In the genomic region with DNA sequence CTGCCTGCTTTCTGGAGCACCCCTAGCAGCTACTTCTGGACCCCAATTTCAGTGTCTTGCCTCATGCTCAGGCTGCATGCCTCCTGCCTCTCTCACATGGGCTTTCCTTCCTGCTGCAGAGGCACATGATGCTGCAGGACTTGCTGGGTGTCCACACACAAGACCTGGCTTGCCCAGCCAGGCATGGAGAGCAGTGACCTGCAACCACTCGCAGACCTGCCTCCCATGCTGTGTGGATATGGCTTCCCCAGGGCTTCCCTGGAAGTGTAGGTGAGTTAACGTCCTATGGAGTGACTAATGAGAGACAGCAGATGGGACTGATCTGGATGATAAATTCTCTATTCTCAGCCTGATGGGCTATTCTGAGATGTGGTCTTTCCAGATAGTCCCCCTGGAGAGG, we compare ENCODE assay signal across 26 cellular contexts. TPM values are rescaled to one million over a fixed set of nuclear protein-coding genes. Genes with fewer than 3 reads are reported as not detected.
"Had no signal": no experiment of that assay in that cellular context is flagged by ENCODE, and none has a peak within 500 bp of the region (broad histone marks: within the 10 kb centered on the region; RNA-seq: fewer than 3 reads in every experiment).

No MANE protein-coding gene starts in this region.

- H3K27me3 Mint-ChIP-seq: activated naive CD4-positive, alpha-beta T cell treated with anti-CD3 and anti-CD28 coated beads, Interleukin-2, amount 10 ng/mL, durations not matched to agents 7 days and 5 days had no signal

- H3K4me3 Mint-ChIP-seq: activated B cell treated with CpG ODN at 0.5 μM for 24 hours; activated CD4-positive, alpha-beta memory T cell treated with anti-CD3 and anti-CD28 coated beads for 36 hours; activated CD4-positive, alpha-beta T cell treated with anti-CD3 and anti-CD28 coated beads for 36 hours; activated naive CD4-positive, alpha-beta T cell treated with anti-CD3 and anti-CD28 coated beads, Interleukin-2, amount 10 ng/mL, durations not matched to agents 7 days and 5 days; dendritic cell treated with granulocyte-macrophage colony-stimulating factor and Interleukin-4, amounts not matched to agents 40 ng/mL and 50 ng/mL, for 4 days; T-helper 17 cell had no signal

- H3K4me3 ChIP-seq: right lobe of liver, skin epidermis, stomach, suprapubic skin, uterus had no signal

- H3K9me3 Mint-ChIP-seq: activated B cell treated with CpG ODN at 0.5 μM for 24 hours; activated CD4-positive, alpha-beta memory T cell treated with anti-CD3 and anti-CD28 coated beads for 36 hours; activated naive CD4-positive, alpha-beta T cell treated with anti-CD3 and anti-CD28 coated beads, Interleukin-2, amount 10 ng/mL, durations not matched to agents 7 days and 5 days; dendritic cell treated with granulocyte-macrophage colony-stimulating factor and Interleukin-4, amounts not matched to agents 40 ng/mL and 50 ng/mL, for 4 days had no signal

- DNase-seq: activated B cell treated with CpG ODN at 0.5 μM for 24 hours; activated CD4-positive, alpha-beta memory T cell treated with anti-CD3 and anti-CD28 coated beads for 36 hours; activated CD4-positive, alpha-beta T cell treated with anti-CD3 and anti-CD28 coated beads for 36 hours; activated effector memory CD4-positive, alpha-beta T cell treated with anti-CD3 and anti-CD28 coated beads, Interleukin-2, amount 50 U/mL, for 16 hours; activated naive CD4-positive, alpha-beta T cell treated with anti-CD3 and anti-CD28 coated beads, Interleukin-2, amount 10 ng/mL, durations not matched to agents 7 days and 5 days; effector CD4-positive, alpha-beta T cell; hippocampal formation; left cardiac atrium; mesenchymal stem cell; nucleus accumbens; right lobe of liver; stimulated activated CD4-positive, alpha-beta T cell treated with anti-CD3 and anti-CD28 coated beads, Interleukin-1b, Interleukin-23, amount 100 ng/mL, for 48 hours; stomach; T-helper 17 cell; trophoblast cell; uterus had no signal

- H3K36me3 ChIP-seq: right lobe of liver, stomach, suprapubic skin, uterus had no signal

- FAIRE-seq: endometrium, frontal cortex had no signal

- ATAC-seq: activated CD4-positive, alpha-beta T cell treated with anti-CD3 and anti-CD28 coated beads for 36 hours; esophagus mucosa; left cardiac atrium; right lobe of liver; T-helper 17 cell had no signal

- H3K4me1 Mint-ChIP-seq: activated B cell treated with CpG ODN at 0.5 μM for 24 hours; activated CD4-positive, alpha-beta T cell treated with anti-CD3 and anti-CD28 coated beads for 36 hours; activated naive CD4-positive, alpha-beta T cell treated with anti-CD3 and anti-CD28 coated beads, Interleukin-2, amount 10 ng/mL, durations not matched to agents 7 days and 5 days had no signal

- H3K36me3 Mint-ChIP-seq: activated CD4-positive, alpha-beta memory T cell treated with anti-CD3 and anti-CD28 coated beads for 36 hours; activated naive CD4-positive, alpha-beta T cell treated with anti-CD3 and anti-CD28 coated beads, Interleukin-2, amount 10 ng/mL, durations not matched to agents 7 days and 5 days had no signal

- H3K27ac Mint-ChIP-seq: activated B cell treated with CpG ODN at 0.5 μM for 24 hours; activated CD4-positive, alpha-beta memory T cell treated with anti-CD3 and anti-CD28 coated beads for 36 hours; activated CD4-positive, alpha-beta T cell treated with anti-CD3 and anti-CD28 coated beads for 36 hours; activated naive CD4-positive, alpha-beta T cell treated with anti-CD3 and anti-CD28 coated beads, Interleukin-2, amount 10 ng/mL, durations not matched to agents 7 days and 5 days; dendritic cell treated with granulocyte-macrophage colony-stimulating factor and Interleukin-4, amounts not matched to agents 40 ng/mL and 50 ng/mL, for 4 days; T-helper 17 cell had no signal

- H3K27me3 ChIP-seq: right lobe of liver, stomach, suprapubic skin, uterus had no signal

RNA-seq across cellular contexts. Expression of a gene that starts 53.2 kb away (rescaled TPM):
- total RNA-seq: activated B cell treated with CpG ODN at 0.5 μM for 24 hours; activated CD4-positive, alpha-beta memory T cell treated with anti-CD3 and anti-CD28 coated beads for 36 hours; activated CD4-positive, alpha-beta T cell treated with anti-CD3 and anti-CD28 coated beads for 36 hours; cardiac septum; esophagus mucosa; left cardiac atrium; lower leg skin; mononuclear cell; myocyte; suprapubic skin; T-helper 17 cell had no signal
